Comparison of ENCODE assay signal across 9 cellular contexts in the genomic region with DNA sequence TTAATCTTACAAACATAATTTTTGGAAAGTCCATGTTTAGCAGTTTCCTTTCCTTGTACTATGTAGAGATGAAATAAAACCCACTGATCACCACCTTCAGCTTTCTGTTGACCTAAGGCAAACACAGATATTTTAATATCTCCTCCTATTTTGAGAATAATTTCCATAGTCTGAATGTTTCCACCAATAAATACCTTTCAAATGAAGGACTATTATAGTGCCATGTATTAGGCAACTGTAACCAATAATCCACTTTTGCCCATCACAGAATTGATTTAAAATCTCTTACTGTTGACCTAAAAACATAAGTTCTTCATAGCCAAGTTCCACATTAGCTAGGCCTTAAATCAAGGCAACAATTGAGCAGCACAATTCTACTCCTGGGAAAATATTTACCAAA. TPM values are rescaled to one million over a fixed set of nuclear protein-coding genes. Genes with fewer than 3 reads are reported as not detected.
A peak's percentile ranks its signal among the peaks of the same experiment; 100 is the strongest.
DNase-seq lines count a peak whose midpoint lies in the region; ATAC-seq, FAIRE-seq and TF ChIP-seq lines count a peak whose summit lies in the region.
"Had no signal": no experiment of that assay in that cellular context is flagged by ENCODE, and none has a peak within 500 bp of the region (broad histone marks: within the 10 kb centered on the region; RNA-seq: fewer than 3 reads in every experiment).

No MANE protein-coding gene starts in this region.

- H3K4me1 Mint-ChIP-seq in natural killer cell: peaks cover 0 to 6% of the 10 kb centered on the region in 2 donors

- H3K9me3 ChIP-seq in A549 (no peaks in the 10 kb centered on the region), HUES48 (ENCODE audit: control insufficient read depth, insufficient read depth, low read length) (no peaks in the 10 kb centered on the region)

- no peaks in the 10 kb centered on the region for H3K36me3 Mint-ChIP-seq in natural killer cell

- no peak overlapping the region for H3K27ac Mint-ChIP-seq in natural killer cell
- H3K27ac Mint-ChIP-seq: activated naive CD4-positive, alpha-beta T cell treated with anti-CD3 and anti-CD28 coated beads, Interleukin-2, amount 50 U/mL, for 72 hours had no signal

- CTCF ChIA-PET in A549 (lab: Yijun Ruan, JAX): no interaction called here

- no peak for FAIRE-seq in A549 (lab: Jason Lieb, UNC)

- H3K9ac ChIP-seq in HUES48 (ENCODE audit: low read depth, low read length): peak overlapping the region; percentile 87; the same call in 1 of the 2 replicates

- H3K27me3 Mint-ChIP-seq in natural killer cell (ENCODE audit: low read depth in 2 of 2): peaks cover 51 to 67% of the 10 kb centered on the region in 2 donors

- TF ChIP-seq POLR2A in A549 (IDR thresholded peaks at IDR 0.05; ENCODE audit: low read length): no peak

- ATAC-seq in A549 (no peak), natural killer cell (no peak), GM18873 (IDR thresholded peaks at IDR 0.05; ENCODE audit: low FRiP score, unreplicated experiment) (no peak)
- ATAC-seq: activated naive CD4-positive, alpha-beta T cell treated with anti-CD3 and anti-CD28 coated beads, Interleukin-2, amount 50 U/mL, for 72 hours had no signal

- no peak for TF ChIP-seq EP300 in A549 (IDR thresholded peaks at IDR 0.05)

- H3K27ac ChIP-seq in A549 (peak overlapping the region; percentile 97 to 99), HUES48 (ENCODE audit: low read depth, low read length) (peak overlapping the region; percentile 57)

- peak overlapping the region; percentile 83 for H3K4me2 ChIP-seq in A549

- TF ChIP-seq CTCF in A549 (IDR thresholded peaks at IDR 0.05) (no peak), choroid plexus epithelial cell (conservative IDR thresholded peaks at IDR 0.05; ENCODE audit: low read depth, low read length) (no peak), natural killer cell (IDR thresholded peaks at IDR 0.05) (no peak)

- intact Hi-C loops in natural killer cell (cut with micrococcal nuclease): no loop called here

- peaks cover 22% of the 10 kb centered on the region; the same call in 1 of the 3 replicates for H3K4me1 ChIP-seq in A549
- peaks cover 24% of the 10 kb centered on the region for H3K4me1 ChIP-seq in HUES48 (ENCODE audit: control insufficient read depth, insufficient read depth, low read length)

- H3K4me3 ChIP-seq in A549 (peak overlapping the region; percentile 84), HUES48 (ENCODE audit: low read depth, low read length) (peak overlapping the region; percentile 91), choroid plexus epithelial cell (ENCODE audit: low read depth, low read length) (peak overlapping the region; percentile 82)

- no peak for TF ChIP-seq RAD21 in A549 (conservative IDR thresholded peaks at IDR 0.05 in 1 of 2, IDR thresholded peaks at IDR 0.05 in 1 of 2)

- DNase-seq in A549 (ENCODE audit: low read depth in 1 of 2, low spot score in 1 of 2): no peak
- no peak for DNase-seq in choroid plexus epithelial cell (ENCODE audit: low read depth)
- no peak for DNase-seq in natural killer cell
- no peak for DNase-seq in SW 1271 (lab: John Stamatoyannopoulos, UW)
- no peak for DNase-seq in effector CD8-positive, alpha-beta T cell (lab: John Stamatoyannopoulos, UW)
- no peak for DNase-seq in AML-193 (lab: John Stamatoyannopoulos, UW)

- H3K4me3 Mint-ChIP-seq in natural killer cell: peak overlapping the region; percentile 61

- no peaks in the 10 kb centered on the region for H3K27me3 ChIP-seq in HUES48 (ENCODE audit: control insufficient read depth, insufficient read depth, low read length)

- POLR2A ChIA-PET in A549 (lab: Yijun Ruan, JAX): no interaction called here

- no peaks in the 10 kb centered on the region for H3K36me3 ChIP-seq in HUES48 (ENCODE audit: control insufficient read depth, insufficient read depth, low read length)

- no peaks in the 10 kb centered on the region for H3K9me3 Mint-ChIP-seq in natural killer cell
- H3K9me3 Mint-ChIP-seq: activated naive CD4-positive, alpha-beta T cell treated with anti-CD3 and anti-CD28 coated beads, Interleukin-2, amount 50 U/mL, for 72 hours had no signal

TF ChIP-seq in A549, 52 proteins besides CTCF, POLR2A, EP300 and RAD21:
- no peak for TF ChIP-seq HDAC2 (IDR thresholded peaks at IDR 0.05)

RNA-seq across cellular contexts. Expression of a gene that starts 1.8 kb away (rescaled TPM):
- polyA plus RNA-seq in A549 (2011; rRNA removed): 25.9 and 28.4 TPM in 2 replicates
- 4.3 and 5.5 TPM in 2 replicates for polyA plus RNA-seq in A549 (2012; cell fraction: cytosol; rRNA removed)
- 6.7 and 9.7 TPM in 2 replicates for polyA plus RNA-seq in A549 (2012; cell fraction: nucleus; rRNA removed)
- polyA plus RNA-seq in A549 (2017; fragmentation: RNase III; extraction: RNeasy Plus Mini Kit Qiagen cat#74134 plus additional on column Dnase treatment): 11.4 to 12.6 TPM (median 12.5 TPM) in 3 replicates
- polyA minus RNA-seq in A549 (2011; rRNA and poly(A)+ RNA removed): 38.6 and 39.3 TPM in 2 replicates
- 1 to 10 TPM in 1 of 3 donors, under 1 TPM in 2; 0.14 to 2.4 (median 0.77) TPM for total RNA-seq in natural killer cell
